24 cellular contexts compared by ENCODE assay signal in the genomic region with DNA sequence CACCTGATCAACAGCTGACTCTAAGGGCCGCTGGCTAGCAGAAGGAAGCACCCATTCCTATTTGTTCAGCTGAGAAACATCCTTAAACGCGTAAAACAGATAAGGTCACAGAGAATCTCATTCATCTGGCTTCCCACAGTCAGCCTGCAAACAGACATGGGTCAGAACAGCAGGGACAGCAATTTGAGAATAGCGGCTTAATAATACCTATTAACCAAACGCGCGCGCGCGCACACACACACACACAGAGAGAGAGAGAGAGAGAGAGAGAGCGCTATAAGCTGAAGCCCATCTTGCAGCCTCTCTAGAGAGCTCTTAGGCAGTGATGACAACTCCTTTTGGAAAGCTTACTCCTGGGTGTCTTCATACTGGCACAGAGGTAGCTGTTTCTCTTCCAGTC.
DNase-seq lines count a peak whose midpoint lies in the region; FAIRE-seq lines count a peak whose summit lies in the region.
"Had no signal": no experiment of that assay in that cellular context is flagged by ENCODE, and none has a peak within 500 bp of the region (broad histone marks: within the 10 kb centered on the region; RNA-seq: fewer than 3 reads in every experiment).

No MANE protein-coding gene starts in this region.

- intact Hi-C loops in head of caudate nucleus (cut with DNase I), result no loop called here

- no peak for FAIRE-seq in urothelium cell line (lab: Jason Lieb, UNC)
- FAIRE-seq: GM18507 had no signal

- DNase-seq in DMS53 (lab: John Stamatoyannopoulos, UW), result peak; percentile 63
- DNase-seq in NCI-H146 (lab: John Stamatoyannopoulos, UW), result peak; percentile 89
- DNase-seq in NCI-H524 treated with DMSO at 0.1 percent for 48 hours (lab: John Stamatoyannopoulos, UW), result peak; percentile 60
- DNase-seq in islet precursor cell, result peak; percentile 53
- no peak for DNase-seq in putamen (ENCODE audit: low spot score)
- no peak for DNase-seq in head of caudate nucleus
- no peak for DNase-seq in SIG-M5 (lab: John Stamatoyannopoulos, UW)
- no peak for DNase-seq in urothelium cell line (ENCODE audit: low spot score)
- DNase-seq: C1 segment of cervical spinal cord; Caco-2; CD4-positive, alpha-beta memory T cell; DMS 273 treated with DMSO at 0.1 percent for 48 hours; DND-41; GM23248; H7; NCI-H1092; NCI-H1417 treated with DMSO at 0.1 percent for 48 hours; NCI-H2029; NCI-H2171; NCI-H345; NCI-H526 treated with DMSO at 0.1 percent for 48 hours; PC-9; T-helper 1 cell had no signal

Comparison
In these comparisons a context has a peak if more than half of its experiments do, and no peak if none do; other contexts are left out.
1. DNase-seq: peak in DMS53 (single experiment), NCI-H146 (single experiment), NCI-H524 treated with DMSO at 0.1 percent for 48 hours (single experiment) and islet precursor cell (single experiment); none in putamen (single experiment), head of caudate nucleus (0 of 42), SIG-M5 (single experiment) and urothelium cell line (single experiment).